Comparison of ENCODE assay signal across 32 cellular contexts in the genomic region with DNA sequence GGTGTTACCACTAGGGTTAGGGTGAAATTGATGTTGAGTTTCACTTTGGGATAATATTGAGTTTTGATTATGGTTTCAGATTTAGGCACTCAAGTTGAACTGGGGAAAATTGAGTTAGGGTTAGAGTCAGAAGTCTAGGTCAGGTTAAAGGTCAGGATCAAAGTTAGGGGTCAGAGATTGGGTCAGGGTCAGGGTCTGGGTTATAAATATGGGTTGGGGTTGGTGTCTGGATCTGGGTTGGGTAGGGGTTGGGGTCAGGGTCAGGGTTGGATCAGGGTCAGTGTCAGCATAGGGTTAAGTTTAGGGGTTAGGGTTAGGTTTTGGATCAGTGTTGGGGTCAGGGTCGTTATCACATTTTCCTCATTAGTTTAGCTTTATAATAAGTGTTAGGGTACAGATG. TPM values are rescaled to one million over a fixed set of nuclear protein-coding genes. Genes with fewer than 3 reads are reported as not detected.
"Had no signal": no experiment of that assay in that cellular context is flagged by ENCODE, and none has a peak within 500 bp of the region (broad histone marks: within the 10 kb centered on the region; RNA-seq: fewer than 3 reads in every experiment).

No MANE protein-coding gene starts in this region.

- H3K27me3 ChIP-seq: ascending aorta, cardiac muscle cell had no signal

- FAIRE-seq: bronchial epithelial cell, TTC549 had no signal

- DNase-seq: activated CD4-positive, alpha-beta memory T cell treated with anti-CD3 and anti-CD28 coated beads, Interleukin-2, amount 10 ng/mL, durations not matched to agents 7 days and 5 days; activated CD4-positive, alpha-beta T cell treated with anti-CD3 and anti-CD28 coated beads for 1 hour; activated CD4-positive, alpha-beta T cell treated with anti-CD3 and anti-CD28 coated beads for 36 hours; activated CD4-positive, alpha-beta T cell treated with anti-CD3 and anti-CD28 coated beads for 48 hours; activated CD4-positive, alpha-beta T cell treated with anti-CD3 and anti-CD28 coated beads, Interleukin-2, amount 10 ng/mL, durations not matched to agents 7 days and 5 days; activated CD4-positive, alpha-beta T cell treated with anti-CD3 and anti-CD28 coated beads, Interleukin-2, amount 50 U/mL, for 48 hours; activated CD4-positive, CD25-positive, alpha-beta regulatory T cell; activated CD8-positive, alpha-beta memory T cell treated with anti-CD3 and anti-CD28 coated beads for 24 hours; activated CD8-positive, alpha-beta memory T cell treated with anti-CD3 and anti-CD28 coated beads, Interleukin-2, amount 10 ng/mL, durations not matched to agents 7 days and 5 days; activated CD8-positive, alpha-beta memory T cell treated with anti-CD3 and anti-CD28 coated beads, Interleukin-2, amount 50 U/mL, for 48 hours; activated CD8-positive, alpha-beta T cell treated with anti-CD3 and anti-CD28 coated beads, Interleukin-2, amount 10 ng/mL, durations not matched to agents 7 days and 5 days; activated effector memory CD4-positive, alpha-beta T cell treated with Interleukin-2 at 50 U/mL for 16 hours; activated gamma-delta T cell; activated naive CD4-positive, alpha-beta T cell treated with anti-CD3 and anti-CD28 coated beads, Interleukin-2, amount 10 ng/mL, durations not matched to agents 7 days and 5 days; activated naive CD4-positive, alpha-beta T cell treated with Interleukin-2 at 50 U/mL for 16 hours; activated naive CD8-positive, alpha-beta T cell treated with anti-CD3 and anti-CD28 coated beads, Interleukin-2, amount 10 ng/mL, durations not matched to agents 7 days and 5 days; activated naive CD8-positive, alpha-beta T cell treated with anti-CD3 and anti-CD28 coated beads, Interleukin-2, amount 50 U/mL, for 24 hours; activated T-cell treated with anti-CD3 and anti-CD28 coated beads, Interleukin-2, amount 50 U/mL, for 24 hours; activated T-cell treated with anti-CD3 and anti-CD28 coated beads, Interleukin-2, amount 50 U/mL, for 48 hours; amygdala; anterior cingulate cortex; caudate nucleus; cerebellar nuclear complex; T-helper 2 cell; T-helper 9 cell; WERI-Rb-1 had no signal

- H3K4me3 ChIP-seq: ascending aorta, cardiac muscle cell had no signal

- H3K36me3 ChIP-seq: ascending aorta, cardiac muscle cell, WERI-Rb-1 had no signal

- H3K9me3 ChIP-seq: ascending aorta had no signal

- ATAC-seq: activated CD4-positive, alpha-beta T cell treated with anti-CD3 and anti-CD28 coated beads for 36 hours; activated CD4-positive, CD25-positive, alpha-beta regulatory T cell treated with anti-CD3 and anti-CD28 coated beads, Interleukin-2, amount 50 U/mL, for 24 hours; activated CD8-positive, alpha-beta memory T cell treated with anti-CD3 and anti-CD28 coated beads, Interleukin-2, amount 10 ng/mL, durations not matched to agents 7 days and 5 days; activated CD8-positive, alpha-beta T cell treated with anti-CD3 and anti-CD28 coated beads, Interleukin-2, amount 10 ng/mL, durations not matched to agents 7 days and 5 days; activated naive CD8-positive, alpha-beta T cell treated with anti-CD3 and anti-CD28 coated beads, Interleukin-2, amount 50 U/mL, for 24 hours had no signal

- H3K27ac ChIP-seq: ascending aorta, cardiac muscle cell, WERI-Rb-1 had no signal

- H3K4me1 ChIP-seq: ascending aorta had no signal

RNA-seq across cellular contexts. Expression of a gene that starts 42.7 kb away (rescaled TPM):
- total RNA-seq: ascending aorta, bronchial epithelial cell, cardiac muscle cell, chondrocyte had no signal
- polyA plus RNA-seq: cardiac muscle cell had no signal
